ENCODE assay signal across 1 cellular context in the genomic region with DNA sequence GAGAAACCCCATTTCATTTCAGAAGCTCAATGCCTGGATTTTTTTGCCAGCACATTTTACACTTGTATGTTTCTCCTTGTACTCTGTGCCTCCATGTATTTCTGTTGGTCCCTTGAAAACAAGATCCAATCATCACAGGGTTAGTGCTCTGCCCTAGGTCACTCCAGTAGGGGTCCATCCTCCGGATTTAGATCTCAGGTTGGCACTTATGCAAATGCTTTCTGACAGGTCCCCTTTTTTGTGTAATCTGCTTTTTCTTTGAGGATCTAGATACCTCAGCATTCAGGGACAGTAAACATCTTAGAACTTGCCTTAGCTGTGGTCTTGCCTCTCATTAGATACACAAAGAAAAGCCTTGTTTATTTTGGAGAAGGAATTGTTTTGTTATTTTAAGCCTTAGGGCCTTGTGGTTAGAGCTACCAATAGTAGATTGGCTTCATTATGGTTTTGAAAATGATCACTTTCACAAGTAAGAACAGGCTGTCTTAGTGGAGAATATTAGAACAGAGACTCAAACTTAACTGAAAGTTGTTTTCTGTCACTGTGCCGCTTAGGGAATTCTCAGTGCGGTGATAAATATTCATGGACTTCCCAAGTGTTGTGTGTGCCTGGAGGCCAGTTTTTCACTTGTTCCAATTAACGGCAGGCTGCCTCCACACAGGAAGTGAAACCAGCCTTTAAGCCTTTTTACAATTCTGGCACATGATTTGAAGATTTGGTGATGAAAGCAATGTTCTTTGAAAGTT.
TF ChIP-seq lines count a peak whose summit lies in the region.

No MANE protein-coding gene starts in this region.

TF ChIP-seq in liver, 16 proteins besides CTCF, POLR2A, EP300 and RAD21 (continued from another document):
- TF ChIP-seq, protein P1, sequence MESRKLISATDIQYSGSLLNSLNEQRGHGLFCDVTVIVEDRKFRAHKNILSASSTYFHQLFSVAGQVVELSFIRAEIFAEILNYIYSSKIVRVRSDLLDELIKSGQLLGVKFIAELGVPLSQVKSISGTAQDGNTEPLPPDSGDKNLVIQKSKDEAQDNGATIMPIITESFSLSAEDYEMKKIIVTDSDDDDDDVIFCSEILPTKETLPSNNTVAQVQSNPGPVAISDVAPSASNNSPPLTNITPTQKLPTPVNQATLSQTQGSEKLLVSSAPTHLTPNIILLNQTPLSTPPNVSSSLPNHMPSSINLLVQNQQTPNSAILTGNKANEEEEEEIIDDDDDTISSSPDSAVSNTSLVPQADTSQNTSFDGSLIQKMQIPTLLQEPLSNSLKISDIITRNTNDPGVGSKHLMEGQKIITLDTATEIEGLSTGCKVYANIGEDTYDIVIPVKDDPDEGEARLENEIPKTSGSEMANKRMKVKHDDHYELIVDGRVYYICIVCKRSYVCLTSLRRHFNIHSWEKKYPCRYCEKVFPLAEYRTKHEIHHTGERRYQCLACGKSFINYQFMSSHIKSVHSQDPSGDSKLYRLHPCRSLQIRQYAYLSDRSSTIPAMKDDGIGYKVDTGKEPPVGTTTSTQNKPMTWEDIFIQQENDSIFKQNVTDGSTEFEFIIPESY (IDR thresholded peaks at IDR 0.05): no peak
- no peak for TF ChIP-seq EGR1 (IDR thresholded peaks at IDR 0.05; ENCODE audit: low read depth in 2 of 2)
- TF ChIP-seq, protein P2, sequence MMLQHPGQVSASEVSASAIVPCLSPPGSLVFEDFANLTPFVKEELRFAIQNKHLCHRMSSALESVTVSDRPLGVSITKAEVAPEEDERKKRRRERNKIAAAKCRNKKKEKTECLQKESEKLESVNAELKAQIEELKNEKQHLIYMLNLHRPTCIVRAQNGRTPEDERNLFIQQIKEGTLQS (IDR thresholded peaks at IDR 0.05): no peak
TF ChIP-seq in liver: peak in this region for 0.
